Comparison of ENCODE assay signal across 12 cellular contexts in genomic region chr15:72341361-72341760, GRCh38. TPM values are rescaled to one million over a fixed set of nuclear protein-coding genes. Genes with fewer than 3 reads are reported as not detected.
DNase-seq lines count a peak whose midpoint lies in the region; ATAC-seq and TF ChIP-seq lines count a peak whose summit lies in the region.
"Had no signal": no experiment of that assay in that cellular context is flagged by ENCODE, and none has a peak within 500 bp of the region (broad histone marks: within the 10 kb centered on the region; RNA-seq: fewer than 3 reads in every experiment).

No MANE protein-coding gene starts in this region.

- DNase-seq in NCI-H2227 (lab: John Stamatoyannopoulos, UW; ENCODE audit: unreplicated experiment) = peak; percentile 46
- DNase-seq in NCI-H2227 treated with DMSO at 0.1 percent for 48 hours (lab: John Stamatoyannopoulos, UW) = no peak
- DNase-seq in NCI-H510A treated with DMSO at 0.1 percent for 48 hours (lab: John Stamatoyannopoulos, UW) = peak; percentile 2
- DNase-seq in choroid plexus epithelial cell (ENCODE audit: low read depth) = no peak
- DNase-seq in progenitor cell of endocrine pancreas (ENCODE audit: low spot score, unreplicated experiment) = no peak
- DNase-seq in stimulated activated CD4-positive, alpha-beta T cell treated with anti-CD3 and anti-CD28 coated beads, Interleukin-4, amount 100 ng/mL, for 4 hours = no peak
- no peak for DNase-seq in T-cell
- DNase-seq: activated T-cell treated with anti-CD3 and anti-CD28 coated beads for 4 hours had no signal

- no peak overlapping the region for H3K4me3 ChIP-seq in choroid plexus epithelial cell (ENCODE audit: low read depth, low read length)

- H3K4me1 Mint-ChIP-seq in progenitor cell of endocrine pancreas (ENCODE audit: low read depth) = no peaks in the 10 kb centered on the region
- no peaks in the 10 kb centered on the region for H3K4me1 Mint-ChIP-seq in T-cell
- H3K4me1 Mint-ChIP-seq: stimulated activated memory B cell treated with anti-CD40 and anti-IgM and Interleukin-4, amounts not matched to agents 10 μg/mL and 1 μg/mL and 100 μg/mL, for 72 hours had no signal

- TF ChIP-seq CTCF in choroid plexus epithelial cell (conservative IDR thresholded peaks at IDR 0.05; ENCODE audit: low read depth, low read length) = peak; percentile 35
- peak; percentile 49 for TF ChIP-seq CTCF in progenitor cell of endocrine pancreas (IDR thresholded peaks at IDR 0.05; ENCODE audit: unreplicated experiment)

- H3K4me3 Mint-ChIP-seq in progenitor cell of endocrine pancreas (ENCODE audit: low read depth) (no peak overlapping the region), T-cell (no peak overlapping the region)
- H3K4me3 Mint-ChIP-seq: stimulated activated memory B cell treated with anti-CD40 and anti-IgM and Interleukin-4, amounts not matched to agents 10 μg/mL and 1 μg/mL and 100 μg/mL, for 72 hours had no signal

- H3K27ac Mint-ChIP-seq in progenitor cell of endocrine pancreas (peak overlapping the region; percentile 76), T-cell (no peak overlapping the region)
- H3K27ac Mint-ChIP-seq: stimulated activated memory B cell treated with anti-CD40 and anti-IgM and Interleukin-4, amounts not matched to agents 10 μg/mL and 1 μg/mL and 100 μg/mL, for 72 hours had no signal

- H3K36me3 Mint-ChIP-seq in progenitor cell of endocrine pancreas (ENCODE audit: insufficient read depth) (no peaks in the 10 kb centered on the region), T-cell (peaks cover 51% of the 10 kb centered on the region)

- POLR2A ChIA-PET in T-cell (lab: Charles Lee) = interaction anchor here in 1 of 2 donors (0.6 kb wide), 1 partner anchor 108 kb away, joined by 3 read pairs; no protein-coding TSS in a partner anchor

- ATAC-seq in HG03135 (IDR thresholded peaks at IDR 0.05; ENCODE audit: unreplicated experiment) (no peak), T-cell (replicated peaks in 1 of 4) (no peak)
- ATAC-seq: stimulated activated memory B cell treated with anti-CD40 and anti-IgM and Interleukin-4, amounts not matched to agents 10 μg/mL and 1 μg/mL and 100 μg/mL, for 72 hours had no signal

- H3K9me3 Mint-ChIP-seq in progenitor cell of endocrine pancreas (ENCODE audit: low read depth) (no peaks in the 10 kb centered on the region), T-cell (no peaks in the 10 kb centered on the region)
- H3K9me3 Mint-ChIP-seq: stimulated activated memory B cell treated with anti-CD40 and anti-IgM and Interleukin-4, amounts not matched to agents 10 μg/mL and 1 μg/mL and 100 μg/mL, for 72 hours had no signal

- CTCF ChIA-PET in T-cell (lab: Charles Lee) = interaction anchor here in 1 of 2 donors (0.6 kb wide), 1 partner anchor 339 kb away, joined by 3 read pairs; no protein-coding TSS in a partner anchor

- H3K27me3 Mint-ChIP-seq in progenitor cell of endocrine pancreas (no peaks in the 10 kb centered on the region), T-cell (no peaks in the 10 kb centered on the region)
- H3K27me3 Mint-ChIP-seq: stimulated activated memory B cell treated with anti-CD40 and anti-IgM and Interleukin-4, amounts not matched to agents 10 μg/mL and 1 μg/mL and 100 μg/mL, for 72 hours had no signal

RNA-seq across cellular contexts. Expression of gene CELF6, which starts 21.4 kb away (rescaled TPM):
- total RNA-seq in progenitor cell of endocrine pancreas (1.2 and 1.4 TPM in 2 replicates), T-cell (1 to 10 TPM; 1.8 to 5.6 (median 3.0) TPM)

RNA-seq across cellular contexts. Expression of gene HEXA, which starts 34.5 kb away (rescaled TPM):
- total RNA-seq in progenitor cell of endocrine pancreas (67.4 and 77.8 TPM in 2 replicates), T-cell (100 to 1,000 TPM in 1 of 5 donors, 10 to 100 TPM in 4; 78.2 to 101 (median 88.4) TPM)

RNA-seq across cellular contexts. Expression of gene TMEM202, which starts 56.7 kb away (rescaled TPM):
- total RNA-seq in progenitor cell of endocrine pancreas (not detected in 2 replicates), T-cell (not detected)
- total RNA-seq: mononuclear cell; T-helper 1 cell treated with Interleukin-12 subunit alpha and Interleukin-12 subunit beta and Interleukin-4 antibody, amounts not matched to agents 30 ng/mL and 1 ng/mL, for 36 hours had no signal

Comparison
In these comparisons a context has a peak if more than half of its experiments do, and no peak if none do; other contexts are left out.
1. DNase-seq: peak in NCI-H2227 (single experiment) and NCI-H510A treated with DMSO at 0.1 percent for 48 hours (single experiment); none in NCI-H2227 treated with DMSO at 0.1 percent for 48 hours (single experiment), choroid plexus epithelial cell (single experiment), progenitor cell of endocrine pancreas (single experiment), stimulated activated CD4-positive, alpha-beta T cell treated with anti-CD3 and anti-CD28 coated beads, Interleukin-4, amount 100 ng/mL, for 4 hours (0 of 2) and T-cell (0 of 34).